In genomic region chr9:128729302-128729701, GRCh38 we compare ENCODE assay signal across 25 cellular contexts. TPM values are rescaled to one million over a fixed set of nuclear protein-coding genes. Genes with fewer than 3 reads are reported as not detected.
DNase-seq lines count a peak whose midpoint lies in the region; ATAC-seq, FAIRE-seq and TF ChIP-seq lines count a peak whose summit lies in the region.
"Had no signal": no experiment of that assay in that cellular context is flagged by ENCODE, and none has a peak within 500 bp of the region (broad histone marks: within the 10 kb centered on the region; RNA-seq: fewer than 3 reads in every experiment).

No MANE protein-coding gene starts in this region.

- no peak overlapping the region for H3K27ac Mint-ChIP-seq in activated CD8-positive, alpha-beta memory T cell treated with anti-CD3 and anti-CD28 coated beads, Interleukin-2, amount 10 ng/mL, durations not matched to agents 7 days and 5 days
- H3K27ac Mint-ChIP-seq: activated CD4-positive, alpha-beta T cell treated with anti-CD3 and anti-CD28 coated beads, Interleukin-2, amount 10 ng/mL, durations not matched to agents 7 days and 5 days; activated naive CD8-positive, alpha-beta T cell treated with anti-CD3 and anti-CD28 coated beads, Interleukin-2, amount 10 ng/mL, durations not matched to agents 7 days and 5 days; activated T-helper 2 cell treated with anti-CD3 and anti-CD28 coated beads, Interferon-gamma antibody, Interleukin-2, Interleukin-4, amounts not matched to agents 10 μg/mL and 5 μg/mL and 100 μg/mL, durations not matched to agents 14 hours and 24 hours and 36 hours; memory B cell had no signal

- no peaks in the 10 kb centered on the region for H3K9me3 ChIP-seq in HAP-1

- no peaks in the 10 kb centered on the region; the same call in 1 of the 2 replicates for H3K36me3 ChIP-seq in HAP-1 (replicated peaks)

- no peaks in the 10 kb centered on the region for H3K27me3 Mint-ChIP-seq in activated CD8-positive, alpha-beta memory T cell treated with anti-CD3 and anti-CD28 coated beads, Interleukin-2, amount 10 ng/mL, durations not matched to agents 7 days and 5 days
- H3K27me3 Mint-ChIP-seq: activated CD4-positive, alpha-beta T cell treated with anti-CD3 and anti-CD28 coated beads, Interleukin-2, amount 10 ng/mL, durations not matched to agents 7 days and 5 days; activated naive CD8-positive, alpha-beta T cell treated with anti-CD3 and anti-CD28 coated beads, Interleukin-2, amount 10 ng/mL, durations not matched to agents 7 days and 5 days; memory B cell had no signal

- peaks cover 4% of the 10 kb centered on the region for H3K36me3 Mint-ChIP-seq in activated CD8-positive, alpha-beta memory T cell treated with anti-CD3 and anti-CD28 coated beads, Interleukin-2, amount 10 ng/mL, durations not matched to agents 7 days and 5 days

- peak; percentile 11 for DNase-seq in NCI-H2107 treated with DMSO at 0.1 percent for 48 hours (lab: John Stamatoyannopoulos, UW; ENCODE audit: unreplicated experiment)
- no peak for DNase-seq in NCI-H2107 (lab: John Stamatoyannopoulos, UW)
- DNase-seq in DMS 273 treated with DMSO at 0.1 percent for 48 hours (lab: John Stamatoyannopoulos, UW) = peak; percentile 50
- DNase-seq in RWPE1 (ENCODE audit: low spot score) = no peak
- DNase-seq in islet precursor cell = peak; percentile 40
- no peak for DNase-seq in activated CD8-positive, alpha-beta memory T cell treated with anti-CD3 and anti-CD28 coated beads, Interleukin-2, amount 10 ng/mL, durations not matched to agents 7 days and 5 days
- DNase-seq in HAP-1 (ENCODE audit: low spot score in 2 of 2) = no peak
- no peak for DNase-seq in GM12892 (ENCODE audit: insufficient read length)
- DNase-seq: 8988T; activated CD4-positive, alpha-beta T cell treated with anti-CD3 and anti-CD28 coated beads, Interleukin-2, amount 10 ng/mL, durations not matched to agents 7 days and 5 days; activated naive CD8-positive, alpha-beta T cell treated with anti-CD3 and anti-CD28 coated beads, Interleukin-2, amount 10 ng/mL, durations not matched to agents 7 days and 5 days; central memory CD4-positive, alpha-beta T cell; heart left ventricle; Kasumi-1; MV-4-11; NCI-H187; small intestine; stimulated activated CD4-positive, alpha-beta T cell treated with anti-CD3 and anti-CD28 coated beads, Interleukin-4, amount 100 ng/mL, for 1 hour; stimulated activated naive CD4-positive, alpha-beta T cell had no signal

- H3K9me3 Mint-ChIP-seq in activated CD8-positive, alpha-beta memory T cell treated with anti-CD3 and anti-CD28 coated beads, Interleukin-2, amount 10 ng/mL, durations not matched to agents 7 days and 5 days (ENCODE audit: low read depth) = no peaks in the 10 kb centered on the region
- H3K9me3 Mint-ChIP-seq: activated CD4-positive, alpha-beta T cell treated with anti-CD3 and anti-CD28 coated beads, Interleukin-2, amount 10 ng/mL, durations not matched to agents 7 days and 5 days; activated naive CD8-positive, alpha-beta T cell treated with anti-CD3 and anti-CD28 coated beads, Interleukin-2, amount 10 ng/mL, durations not matched to agents 7 days and 5 days; activated T-helper 2 cell treated with anti-CD3 and anti-CD28 coated beads, Interferon-gamma antibody, Interleukin-2, Interleukin-4, amounts not matched to agents 10 μg/mL and 5 μg/mL and 100 μg/mL, durations not matched to agents 14 hours and 24 hours and 36 hours; memory B cell had no signal

- H3K4me1 ChIP-seq in HAP-1 = peaks cover 4% of the 10 kb centered on the region

- H3K4me3 Mint-ChIP-seq in activated CD8-positive, alpha-beta memory T cell treated with anti-CD3 and anti-CD28 coated beads, Interleukin-2, amount 10 ng/mL, durations not matched to agents 7 days and 5 days = no peak overlapping the region
- H3K4me3 Mint-ChIP-seq: activated CD4-positive, alpha-beta T cell treated with anti-CD3 and anti-CD28 coated beads, Interleukin-2, amount 10 ng/mL, durations not matched to agents 7 days and 5 days; activated naive CD8-positive, alpha-beta T cell treated with anti-CD3 and anti-CD28 coated beads, Interleukin-2, amount 10 ng/mL, durations not matched to agents 7 days and 5 days; memory B cell had no signal

- in situ Hi-C loops in HAP-1 (cut with MboI; ENCODE audit: low sequenced_read_pairs) = no loop called here

- FAIRE-seq in GM12892 (lab: Jason Lieb, UNC) = no peak
- FAIRE-seq: astrocyte, GM12891, small intestine had no signal

- TF ChIP-seq CTCF in RWPE1 (conservative IDR thresholded peaks at IDR 0.05; ENCODE audit: low read depth) = no peak

- no peak for ATAC-seq in activated CD8-positive, alpha-beta memory T cell treated with anti-CD3 and anti-CD28 coated beads, Interleukin-2, amount 10 ng/mL, durations not matched to agents 7 days and 5 days

- peak overlapping the region; percentile 12 for H3K27ac ChIP-seq in RWPE1
- H3K27ac ChIP-seq: heart left ventricle, HL-60, VCaP had no signal

- H3K4me1 Mint-ChIP-seq in activated CD8-positive, alpha-beta memory T cell treated with anti-CD3 and anti-CD28 coated beads, Interleukin-2, amount 10 ng/mL, durations not matched to agents 7 days and 5 days = peaks cover 27% of the 10 kb centered on the region

- CTCF ChIA-PET in RWPE1 (lab: Yijun Ruan, JAX) = no interaction called here
- CTCF ChIA-PET in activated CD8-positive, alpha-beta memory T cell treated with anti-CD3 and anti-CD28 coated beads, Interleukin-2, amount 10 ng/mL, durations not matched to agents 7 days and 5 days (lab: Charles Lee) = no interaction called here

- TF ChIP-seq POLR2A in GM12892 (IDR thresholded peaks at IDR 0.05; ENCODE audit: low read depth, low read length) = no peak

- H3K27me3 ChIP-seq in HAP-1 (ENCODE audit: low read depth) = no peaks in the 10 kb centered on the region
- H3K27me3 ChIP-seq: heart left ventricle had no signal

- POLR2A ChIA-PET in RWPE1 (lab: Yijun Ruan, JAX; ENCODE audit: low non-redundant PET) = no interaction called here

- H3K4me3 ChIP-seq in HAP-1 = no peak overlapping the region
- H3K4me3 ChIP-seq: heart left ventricle had no signal

RNA-seq across cellular contexts. Expression of gene ZDHHC12, which starts 5.4 kb away (rescaled TPM):
- total RNA-seq in activated CD8-positive, alpha-beta memory T cell treated with anti-CD3 and anti-CD28 coated beads, Interleukin-2, amount 10 ng/mL, durations not matched to agents 7 days and 5 days = 10 to 100 TPM; 67.8 to 90.0 TPM
- 23.0 TPM for polyA plus RNA-seq in GM12892 (2012; ENCODE audit: missing spikeins)

RNA-seq across cellular contexts. Expression of gene PKN3, which starts 27.0 kb away (rescaled TPM):
- total RNA-seq in activated CD8-positive, alpha-beta memory T cell treated with anti-CD3 and anti-CD28 coated beads, Interleukin-2, amount 10 ng/mL, durations not matched to agents 7 days and 5 days = 1 to 10 TPM; 8.1 to 9.1 TPM
- polyA plus RNA-seq in GM12892 (2012; ENCODE audit: missing spikeins) = 4.9 TPM

RNA-seq across cellular contexts. Expression of gene SET, which starts 40.3 kb away (rescaled TPM):
- total RNA-seq in activated CD8-positive, alpha-beta memory T cell treated with anti-CD3 and anti-CD28 coated beads, Interleukin-2, amount 10 ng/mL, durations not matched to agents 7 days and 5 days = 100 to 1,000 TPM; 436 to 623 TPM
- 546 TPM for polyA plus RNA-seq in GM12892 (2012; ENCODE audit: missing spikeins)

RNA-seq across cellular contexts. Expression of gene ZER1, which starts 42.4 kb away (rescaled TPM):
- total RNA-seq in activated CD8-positive, alpha-beta memory T cell treated with anti-CD3 and anti-CD28 coated beads, Interleukin-2, amount 10 ng/mL, durations not matched to agents 7 days and 5 days = 10 to 100 TPM; 17.7 to 18.2 TPM
- 8.4 TPM for polyA plus RNA-seq in GM12892 (2012; ENCODE audit: missing spikeins)

RNA-seq across cellular contexts. Expression of gene TBC1D13, which starts 57.8 kb away (rescaled TPM):
- total RNA-seq in activated CD8-positive, alpha-beta memory T cell treated with anti-CD3 and anti-CD28 coated beads, Interleukin-2, amount 10 ng/mL, durations not matched to agents 7 days and 5 days = 10 to 100 TPM; 21.5 to 22.2 TPM
- polyA plus RNA-seq in GM12892 (2012; ENCODE audit: missing spikeins) = 8.7 TPM

Comparison
In these comparisons a context has a peak if more than half of its experiments do, and no peak if none do; other contexts are left out.
1. DNase-seq: peak in NCI-H2107 treated with DMSO at 0.1 percent for 48 hours (single experiment), DMS 273 treated with DMSO at 0.1 percent for 48 hours (single experiment) and islet precursor cell (single experiment); none in NCI-H2107 (single experiment), RWPE1 (single experiment), activated CD8-positive, alpha-beta memory T cell treated with anti-CD3 and anti-CD28 coated beads, Interleukin-2, amount 10 ng/mL, durations not matched to agents 7 days and 5 days (single experiment), HAP-1 (0 of 2) and GM12892 (single experiment).